ENCODE assay signal across 1 cellular context in the genomic region with DNA sequence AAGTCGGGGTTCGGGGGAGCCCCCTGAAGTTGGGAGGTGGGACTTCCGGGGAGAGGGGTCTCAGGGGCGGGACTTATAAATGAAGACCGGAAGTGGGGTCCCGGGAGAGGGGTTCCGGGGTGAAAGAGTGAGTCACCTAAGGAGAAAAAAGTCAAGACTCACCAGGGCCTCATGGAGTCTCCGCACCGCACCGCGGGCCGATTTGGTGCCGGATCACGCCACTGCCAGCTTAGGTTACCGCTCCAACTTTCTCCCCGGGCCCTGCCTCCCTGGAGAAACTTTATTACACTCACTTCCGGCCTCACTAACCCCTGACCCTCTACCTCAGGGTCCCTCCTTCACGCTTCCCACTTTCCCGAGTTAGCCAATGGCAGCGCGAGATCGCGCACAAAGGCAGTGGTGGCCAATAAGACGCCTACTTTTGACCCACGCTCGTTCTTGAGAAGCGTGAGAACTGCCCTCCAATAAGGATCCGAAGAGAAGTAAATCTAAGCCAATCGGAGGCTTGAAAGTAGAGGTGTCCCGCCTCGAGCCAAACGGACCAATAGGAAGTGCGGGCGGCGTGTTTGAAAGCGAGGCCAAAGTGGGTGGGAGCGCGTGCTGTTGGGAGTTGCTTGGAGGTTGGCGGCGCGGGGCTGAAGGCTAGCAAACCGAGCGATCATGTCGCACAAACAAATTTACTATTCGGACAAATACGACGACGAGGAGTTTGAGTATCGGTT.
A peak's percentile ranks its signal among the peaks of the same experiment; 100 is the strongest.
TF ChIP-seq lines count a peak whose summit lies in the region.

TSS of gene CKS1B (plus strand) at position 596 of the 722 bp plus-strand sequence. CDS start at position 661, 65 bp downstream.

TF ChIP-seq in HepG2, 621 proteins besides CTCF, POLR2A, EP300 and RAD21 (continued from another document and continues in another):
- TF ChIP-seq, protein P1, sequence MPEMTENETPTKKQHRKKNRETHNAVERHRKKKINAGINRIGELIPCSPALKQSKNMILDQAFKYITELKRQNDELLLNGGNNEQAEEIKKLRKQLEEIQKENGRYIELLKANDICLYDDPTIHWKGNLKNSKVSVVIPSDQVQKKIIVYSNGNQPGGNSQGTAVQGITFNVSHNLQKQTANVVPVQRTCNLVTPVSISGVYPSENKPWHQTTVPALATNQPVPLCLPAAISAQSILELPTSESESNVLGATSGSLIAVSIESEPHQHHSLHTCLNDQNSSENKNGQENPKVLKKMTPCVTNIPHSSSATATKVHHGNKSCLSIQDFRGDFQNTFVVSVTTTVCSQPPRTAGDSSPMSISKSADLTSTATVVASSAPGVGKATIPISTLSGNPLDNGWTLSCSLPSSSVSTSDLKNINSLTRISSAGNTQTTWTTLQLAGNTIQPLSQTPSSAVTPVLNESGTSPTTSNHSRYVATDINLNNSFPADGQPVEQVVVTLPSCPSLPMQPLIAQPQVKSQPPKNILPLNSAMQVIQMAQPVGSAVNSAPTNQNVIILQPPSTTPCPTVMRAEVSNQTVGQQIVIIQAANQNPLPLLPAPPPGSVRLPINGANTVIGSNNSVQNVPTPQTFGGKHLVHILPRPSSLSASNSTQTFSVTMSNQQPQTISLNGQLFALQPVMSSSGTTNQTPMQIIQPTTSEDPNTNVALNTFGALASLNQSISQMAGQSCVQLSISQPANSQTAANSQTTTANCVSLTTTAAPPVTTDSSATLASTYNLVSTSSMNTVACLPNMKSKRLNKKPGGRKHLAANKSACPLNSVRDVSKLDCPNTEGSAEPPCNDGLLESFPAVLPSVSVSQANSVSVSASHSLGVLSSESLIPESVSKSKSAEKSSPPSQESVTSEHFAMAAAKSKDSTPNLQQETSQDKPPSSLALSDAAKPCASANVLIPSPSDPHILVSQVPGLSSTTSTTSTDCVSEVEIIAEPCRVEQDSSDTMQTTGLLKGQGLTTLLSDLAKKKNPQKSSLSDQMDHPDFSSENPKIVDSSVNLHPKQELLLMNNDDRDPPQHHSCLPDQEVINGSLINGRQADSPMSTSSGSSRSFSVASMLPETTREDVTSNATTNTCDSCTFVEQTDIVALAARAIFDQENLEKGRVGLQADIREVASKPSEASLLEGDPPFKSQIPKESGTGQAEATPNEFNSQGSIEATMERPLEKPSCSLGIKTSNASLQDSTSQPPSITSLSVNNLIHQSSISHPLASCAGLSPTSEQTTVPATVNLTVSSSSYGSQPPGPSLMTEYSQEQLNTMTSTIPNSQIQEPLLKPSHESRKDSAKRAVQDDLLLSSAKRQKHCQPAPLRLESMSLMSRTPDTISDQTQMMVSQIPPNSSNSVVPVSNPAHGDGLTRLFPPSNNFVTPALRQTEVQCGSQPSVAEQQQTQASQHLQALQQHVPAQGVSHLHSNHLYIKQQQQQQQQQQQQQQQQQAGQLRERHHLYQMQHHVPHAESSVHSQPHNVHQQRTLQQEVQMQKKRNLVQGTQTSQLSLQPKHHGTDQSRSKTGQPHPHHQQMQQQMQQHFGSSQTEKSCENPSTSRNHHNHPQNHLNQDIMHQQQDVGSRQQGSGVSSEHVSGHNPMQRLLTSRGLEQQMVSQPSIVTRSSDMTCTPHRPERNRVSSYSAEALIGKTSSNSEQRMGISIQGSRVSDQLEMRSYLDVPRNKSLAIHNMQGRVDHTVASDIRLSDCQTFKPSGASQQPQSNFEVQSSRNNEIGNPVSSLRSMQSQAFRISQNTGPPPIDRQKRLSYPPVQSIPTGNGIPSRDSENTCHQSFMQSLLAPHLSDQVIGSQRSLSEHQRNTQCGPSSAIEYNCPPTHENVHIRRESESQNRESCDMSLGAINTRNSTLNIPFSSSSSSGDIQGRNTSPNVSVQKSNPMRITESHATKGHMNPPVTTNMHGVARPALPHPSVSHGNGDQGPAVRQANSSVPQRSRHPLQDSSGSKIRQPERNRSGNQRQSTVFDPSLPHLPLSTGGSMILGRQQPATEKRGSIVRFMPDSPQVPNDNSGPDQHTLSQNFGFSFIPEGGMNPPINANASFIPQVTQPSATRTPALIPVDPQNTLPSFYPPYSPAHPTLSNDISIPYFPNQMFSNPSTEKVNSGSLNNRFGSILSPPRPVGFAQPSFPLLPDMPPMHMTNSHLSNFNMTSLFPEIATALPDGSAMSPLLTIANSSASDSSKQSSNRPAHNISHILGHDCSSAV (CRISPR knock-in tag; IDR thresholded peaks at IDR 0.05; ENCODE audit: borderline replicate concordance) = no peak
- TF ChIP-seq ZNF20 (CRISPR knock-in tag; IDR thresholded peaks at IDR 0.05) = no peak
- TF ChIP-seq SRSF1 (optimal IDR thresholded peaks at IDR 0.05; ENCODE audit: low read depth, low read length) = peak; percentile 68
- no peak for TF ChIP-seq ZNF251 (CRISPR knock-in tag; IDR thresholded peaks at IDR 0.05)
- 0 out of 2 replicates have a peak, but pooled peaks have one; percentile 25 for TF ChIP-seq ZNF431 (CRISPR knock-in tag; IDR thresholded peaks at IDR 0.05; ENCODE audit: borderline replicate concordance, low read depth)
- TF ChIP-seq EHMT2 (IDR thresholded peaks at IDR 0.05; ENCODE audit: borderline replicate concordance, low read depth, low read length) = no peak
- TF ChIP-seq TSC22D2 (CRISPR knock-in tag; IDR thresholded peaks at IDR 0.05; ENCODE audit: borderline replicate concordance) = no peak
- TF ChIP-seq MEIS1 (CRISPR knock-in tag; IDR thresholded peaks at IDR 0.05; ENCODE audit: borderline replicate concordance) = no peak
- TF ChIP-seq ZNF234 (CRISPR knock-in tag; conservative IDR thresholded peaks at IDR 0.05) = no peak
- no peak for TF ChIP-seq RELA (CRISPR knock-in tag; IDR thresholded peaks at IDR 0.05)
- TF ChIP-seq ZSCAN22 (CRISPR knock-in tag; IDR thresholded peaks at IDR 0.05) = no peak
- TF ChIP-seq PBX3 (CRISPR knock-in tag; IDR thresholded peaks at IDR 0.05; ENCODE audit: borderline replicate concordance) = no peak
- TF ChIP-seq NFYC (CRISPR knock-in tag; IDR thresholded peaks at IDR 0.05) = peak; percentile 99
- TF ChIP-seq ZNF792 (CRISPR knock-in tag; IDR thresholded peaks at IDR 0.05) = no peak
- TF ChIP-seq ZNF678 (CRISPR knock-in tag; IDR thresholded peaks at IDR 0.05) = no peak
- no peak; the same call in 1 of the 2 replicates for TF ChIP-seq FOXK2 (IDR thresholded peaks at IDR 0.05)
- TF ChIP-seq, protein P2, sequence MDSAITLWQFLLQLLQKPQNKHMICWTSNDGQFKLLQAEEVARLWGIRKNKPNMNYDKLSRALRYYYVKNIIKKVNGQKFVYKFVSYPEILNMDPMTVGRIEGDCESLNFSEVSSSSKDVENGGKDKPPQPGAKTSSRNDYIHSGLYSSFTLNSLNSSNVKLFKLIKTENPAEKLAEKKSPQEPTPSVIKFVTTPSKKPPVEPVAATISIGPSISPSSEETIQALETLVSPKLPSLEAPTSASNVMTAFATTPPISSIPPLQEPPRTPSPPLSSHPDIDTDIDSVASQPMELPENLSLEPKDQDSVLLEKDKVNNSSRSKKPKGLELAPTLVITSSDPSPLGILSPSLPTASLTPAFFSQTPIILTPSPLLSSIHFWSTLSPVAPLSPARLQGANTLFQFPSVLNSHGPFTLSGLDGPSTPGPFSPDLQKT (CRISPR knock-in tag; IDR thresholded peaks at IDR 0.05; ENCODE audit: borderline replicate concordance) = no peak
- TF ChIP-seq SIN3A (IDR thresholded peaks at IDR 0.05; ENCODE audit: borderline replicate concordance, low read depth, low read length) = peak; percentile 98
- no peak for TF ChIP-seq ESRRA (CRISPR knock-in tag; IDR thresholded peaks at IDR 0.05; ENCODE audit: low read depth)
- TF ChIP-seq SP5 (CRISPR knock-in tag; IDR thresholded peaks at IDR 0.05; ENCODE audit: borderline replicate concordance, low read depth) = peak; percentile 71
- peak; percentile 77; the same call in 1 of the 2 replicates for TF ChIP-seq CC2D1A (CRISPR knock-in tag; IDR thresholded peaks at IDR 0.05)
- no peak for TF ChIP-seq ZNF362 (CRISPR knock-in tag; IDR thresholded peaks at IDR 0.05; ENCODE audit: borderline replicate concordance)
- no peak for TF ChIP-seq ZNF550 (CRISPR knock-in tag; IDR thresholded peaks at IDR 0.05; ENCODE audit: borderline replicate concordance)
- TF ChIP-seq ZNF800 (CRISPR knock-in tag; IDR thresholded peaks at IDR 0.05) = no peak
- TF ChIP-seq, protein P3, sequence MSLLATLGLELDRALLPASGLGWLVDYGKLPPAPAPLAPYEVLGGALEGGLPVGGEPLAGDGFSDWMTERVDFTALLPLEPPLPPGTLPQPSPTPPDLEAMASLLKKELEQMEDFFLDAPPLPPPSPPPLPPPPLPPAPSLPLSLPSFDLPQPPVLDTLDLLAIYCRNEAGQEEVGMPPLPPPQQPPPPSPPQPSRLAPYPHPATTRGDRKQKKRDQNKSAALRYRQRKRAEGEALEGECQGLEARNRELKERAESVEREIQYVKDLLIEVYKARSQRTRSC (CRISPR knock-in tag; IDR thresholded peaks at IDR 0.05; ENCODE audit: low read depth) = no peak
- TF ChIP-seq ZNF10 (CRISPR knock-in tag; IDR thresholded peaks at IDR 0.05; ENCODE audit: borderline replicate concordance, low read depth) = no peak
- no peak for TF ChIP-seq PAXIP1 (CRISPR knock-in tag; conservative IDR thresholded peaks at IDR 0.05)
- no peak for TF ChIP-seq KDM3A (CRISPR knock-in tag; IDR thresholded peaks at IDR 0.05; ENCODE audit: low read depth)
- TF ChIP-seq HNRNPL (IDR thresholded peaks at IDR 0.05; ENCODE audit: low read depth, low read length) = no peak
- TF ChIP-seq NR2F6 (IDR thresholded peaks at IDR 0.05) = peak; percentile 82
- peak; percentile 58; the same call in 1 of the 2 replicates for TF ChIP-seq NR2F6 (CRISPR knock-in tag; IDR thresholded peaks at IDR 0.05)
- TF ChIP-seq ZFP82 (CRISPR knock-in tag; IDR thresholded peaks at IDR 0.05; ENCODE audit: borderline replicate concordance) = no peak
